23 cellular contexts compared by ENCODE assay signal in the genomic region with DNA sequence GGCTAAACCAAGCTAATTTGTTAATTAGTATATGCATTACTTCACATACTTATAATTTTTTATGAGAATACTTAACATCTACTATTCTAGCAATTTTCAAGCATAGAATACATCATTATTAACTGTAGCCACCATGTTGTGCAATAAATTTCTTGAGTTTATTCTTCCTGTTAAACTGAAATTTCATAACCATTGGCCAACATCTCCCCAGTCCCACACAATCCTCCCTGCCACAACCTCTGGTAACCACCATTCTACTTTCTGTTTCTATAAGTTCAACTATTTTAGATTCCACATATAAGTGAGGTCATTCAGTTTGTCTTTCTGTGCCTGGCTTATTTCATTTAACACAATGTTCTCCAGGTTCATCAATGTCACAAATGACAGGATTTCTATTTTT.
DNase-seq lines count a peak whose midpoint lies in the region; TF ChIP-seq lines count a peak whose summit lies in the region.
"Had no signal": no experiment of that assay in that cellular context is flagged by ENCODE, and none has a peak within 500 bp of the region (broad histone marks: within the 10 kb centered on the region; RNA-seq: fewer than 3 reads in every experiment).

No MANE protein-coding gene starts in this region.

- H3K9me3 ChIP-seq in thyroid gland, result no peaks in the 10 kb centered on the region
- H3K9me3 ChIP-seq in CD4-positive, alpha-beta memory T cell (ENCODE audit: control insufficient read depth in 1 of 2, low read length in 2 of 2), result no peaks in the 10 kb centered on the region
- H3K9me3 ChIP-seq: A549, SJCRH30 had no signal

- H3K4me3 ChIP-seq in HL-60 (replicated peaks; ENCODE audit: insufficient read depth, low read length) (no peak overlapping the region), thyroid gland (replicated peaks in 1 of 3) (no peak overlapping the region)
- H3K4me3 ChIP-seq in CD4-positive, alpha-beta memory T cell (ENCODE audit: low read length in 2 of 2), result no peak overlapping the region
- H3K4me3 ChIP-seq: A549; BLaER1 treated with 17β-estradiol and CSF1 and Interleukin-3, amounts not matched to agents 10 nM and 100 nM; PC-9; SJCRH30 had no signal

- peak; percentile 47 to 76 for DNase-seq in HL-60 (ENCODE audit: low read depth in 1 of 2, low spot score in 1 of 2)
- peak; percentile 87 for DNase-seq in MV-4-11 (lab: John Stamatoyannopoulos, UW)
- peak; percentile 68 for DNase-seq in OCI-M1 (lab: John Stamatoyannopoulos, UW)
- peak; percentile 1 for DNase-seq in iris pigment epithelial cell (ENCODE audit: low read depth)
- no peak for DNase-seq in NCI-H748 treated with DMSO at 0.1 percent for 48 hours (lab: John Stamatoyannopoulos, UW)
- DNase-seq in thyroid gland, result no peak
- no peak for DNase-seq in CD4-positive, alpha-beta memory T cell
- DNase-seq: COR-L47, DMS 273 treated with DMSO at 0.1 percent for 48 hours, DND-41, H7, IMR-90, Karpas-422, NCI-H1417 treated with DMSO at 0.1 percent for 48 hours, NCI-H2029, NCI-H345, NCI-H526, PC-9, SJCRH30, T-helper 2 cell had no signal

- H3K27ac ChIP-seq in HL-60 (replicated peaks), result peak overlapping the region; percentile 73
- H3K27ac ChIP-seq in thyroid gland, result no peak overlapping the region
- H3K27ac ChIP-seq in CD4-positive, alpha-beta memory T cell (ENCODE audit: low read depth, low read length), result no peak overlapping the region
- H3K27ac ChIP-seq: A549; BLaER1 treated with 17β-estradiol and CSF1 and Interleukin-3, amounts not matched to agents 10 nM and 100 nM; PC-9; RWPE1; SJCRH30 had no signal

- TF ChIP-seq CTCF in HL-60 (IDR thresholded peaks at IDR 0.05; ENCODE audit: insufficient read depth, low read length) (no peak), thyroid gland (IDR thresholded peaks at IDR 0.05) (no peak)

- no peaks in the 10 kb centered on the region for H3K4me1 ChIP-seq in thyroid gland
- H3K4me1 ChIP-seq in CD4-positive, alpha-beta memory T cell (ENCODE audit: insufficient read depth, low read length), result no peaks in the 10 kb centered on the region
- H3K4me1 ChIP-seq: A549, SJCRH30 had no signal

- peaks cover 0 to 3% (median 0%) of the 10 kb centered on the region in 8 donors for H3K9me3 Mint-ChIP-seq in CD4-positive, alpha-beta memory T cell

- H3K4me3 Mint-ChIP-seq in CD4-positive, alpha-beta memory T cell, result no peak overlapping the region

- intact Hi-C loops in thyroid gland (cut with DNase I), result no loop called here
- intact Hi-C loops in CD4-positive, alpha-beta memory T cell (cut with micrococcal nuclease), result no loop called here

- no peak overlapping the region for H3K27ac Mint-ChIP-seq in CD4-positive, alpha-beta memory T cell

- POLR2A ChIA-PET in CD4-positive, alpha-beta memory T cell (lab: Charles Lee; ENCODE audit: partially characterized antibody), result no interaction called here

- no peaks in the 10 kb centered on the region for H3K4me1 Mint-ChIP-seq in CD4-positive, alpha-beta memory T cell

- no peaks in the 10 kb centered on the region for H3K36me3 Mint-ChIP-seq in CD4-positive, alpha-beta memory T cell

- CTCF ChIA-PET in CD4-positive, alpha-beta memory T cell (lab: Charles Lee; ENCODE audit: partially characterized antibody), result no interaction called here

- H3K36me3 ChIP-seq in thyroid gland, result no peaks in the 10 kb centered on the region
- H3K36me3 ChIP-seq in CD4-positive, alpha-beta memory T cell (ENCODE audit: insufficient read depth, low read length), result no peaks in the 10 kb centered on the region
- H3K36me3 ChIP-seq: BLaER1 treated with 17β-estradiol and CSF1 and Interleukin-3, amounts not matched to agents 10 nM and 100 nM; SJCRH30 had no signal

- no peaks in the 10 kb centered on the region for H3K27me3 ChIP-seq in HL-60 (ENCODE audit: insufficient read depth, poor library complexity, severe bottlenecking)
- H3K27me3 ChIP-seq in thyroid gland, result no peaks in the 10 kb centered on the region
- H3K27me3 ChIP-seq in CD4-positive, alpha-beta memory T cell (ENCODE audit: insufficient read depth, low read length), result no peaks in the 10 kb centered on the region
- H3K27me3 ChIP-seq: SJCRH30 had no signal

- no peak for TF ChIP-seq POLR2A in thyroid gland (IDR thresholded peaks at IDR 0.05)

- H3K27me3 Mint-ChIP-seq in CD4-positive, alpha-beta memory T cell, result no peaks in the 10 kb centered on the region

Comparison
In these comparisons a context has a peak if more than half of its experiments do, and no peak if none do; other contexts are left out.
1. DNase-seq: peak in HL-60 (2 of 2), MV-4-11 (single experiment), OCI-M1 (single experiment) and iris pigment epithelial cell (single experiment); none in NCI-H748 treated with DMSO at 0.1 percent for 48 hours (single experiment), thyroid gland (0 of 2) and CD4-positive, alpha-beta memory T cell (0 of 5).